In the genomic region with DNA sequence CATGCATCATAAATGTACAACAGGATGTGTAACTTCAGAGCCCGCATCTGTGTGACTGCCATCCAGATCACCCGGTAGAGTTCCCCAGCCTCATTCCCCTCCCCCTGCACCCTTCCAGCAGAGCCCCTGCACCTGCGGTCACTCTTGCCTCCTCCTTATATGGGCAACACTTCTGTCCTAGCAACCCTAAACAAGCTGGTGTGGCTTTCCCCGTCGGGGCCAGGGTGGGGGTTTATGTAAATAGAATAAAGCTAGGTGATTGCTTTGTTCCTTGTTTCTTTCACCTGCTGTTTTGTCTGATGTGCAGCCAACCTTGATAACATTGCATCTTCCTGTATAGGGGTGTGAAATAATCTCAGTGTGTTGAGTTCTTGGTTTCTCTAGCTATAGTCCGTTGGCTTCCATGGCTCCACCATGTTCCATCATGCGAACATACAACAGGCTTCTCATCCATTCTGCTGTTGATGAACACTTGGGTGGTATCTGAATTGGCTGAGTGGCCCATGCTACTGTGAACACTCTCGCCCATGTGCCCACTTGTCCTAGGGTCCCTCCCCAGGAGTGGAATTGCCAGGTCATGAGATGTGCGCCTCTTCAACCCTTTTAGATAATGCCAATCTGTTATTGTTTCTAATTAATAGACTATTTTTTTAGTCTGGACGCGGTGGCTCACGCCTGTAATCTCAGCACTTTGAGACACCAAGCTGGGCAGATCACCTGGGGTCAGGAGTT, we compare ENCODE assay signal across 13 cellular contexts.
DNase-seq lines count a peak whose midpoint lies in the region; TF ChIP-seq lines count a peak whose summit lies in the region.
"Had no signal": no experiment of that assay in that cellular context is flagged by ENCODE, and none has a peak within 500 bp of the region (broad histone marks: within the 10 kb centered on the region; RNA-seq: fewer than 3 reads in every experiment).

No MANE protein-coding gene starts in this region.

- H4K20me1 ChIP-seq in DOHH2 (ENCODE audit: control insufficient read depth, insufficient read depth, low read depth, low read length) (no peaks in the 10 kb centered on the region), osteoblast (ENCODE audit: insufficient read depth, low read length) (no peaks in the 10 kb centered on the region)

- no peak for TF ChIP-seq POLR2A in esophagus squamous epithelium (IDR thresholded peaks at IDR 0.05)

- H3K27ac ChIP-seq in DOHH2 (ENCODE audit: low read depth, low read length) (peak overlapping the region; percentile 82), osteoblast (ENCODE audit: low read depth, low read length) (no peak overlapping the region), esophagus squamous epithelium (no peak overlapping the region)
- H3K27ac ChIP-seq: KMS-11, SJCRH30, suprapubic skin had no signal

- peak; percentile 83 for DNase-seq in NCI-H2029 (lab: John Stamatoyannopoulos, UW)
- peak; percentile 73 to 84 for DNase-seq in SHP77 (lab: John Stamatoyannopoulos, UW)
- DNase-seq in osteoblast (ENCODE audit: insufficient read length, low spot score, missing footprints), result peak; percentile 52
- DNase-seq in GDM1 (lab: John Stamatoyannopoulos, UW), result no peak
- no peak for DNase-seq in esophagus squamous epithelium (lab: John Stamatoyannopoulos, UW)
- DNase-seq in C1 segment of cervical spinal cord (lab: John Stamatoyannopoulos, UW), result no peak
- no peak for DNase-seq in HPDE6-E6E7 (ENCODE audit: extremely low spot score)
- DNase-seq: activated naive CD8-positive, alpha-beta T cell treated with anti-CD3 and anti-CD28 coated beads for 36 hours; central memory CD4-positive, alpha-beta T cell had no signal

- no peak overlapping the region for H2AFZ ChIP-seq in osteoblast (ENCODE audit: low read length)

- H3K9me3 ChIP-seq in DOHH2 (ENCODE audit: control insufficient read depth, insufficient read depth, low read length) (peaks cover 13% of the 10 kb centered on the region; the same call in 1 of the 2 replicates), osteoblast (ENCODE audit: low read depth, low read length) (no peaks in the 10 kb centered on the region), esophagus squamous epithelium (peaks cover 0 to 19% (median 16%) of the 10 kb centered on the region in 3 donors)
- H3K9me3 ChIP-seq: suprapubic skin had no signal

- H3K4me3 ChIP-seq in DOHH2 (ENCODE audit: low read length) (peak overlapping the region; percentile 51), osteoblast (ENCODE audit: insufficient read depth, low read length) (no peak overlapping the region), esophagus squamous epithelium (no peak overlapping the region)
- H3K4me3 ChIP-seq: SJCRH30, suprapubic skin had no signal

- intact Hi-C loops in esophagus squamous epithelium (cut with DNase I), result no loop called here

- TF ChIP-seq CTCF in DOHH2 (IDR thresholded peaks at IDR 0.05; ENCODE audit: low read depth, low read length, poor library complexity, severe bottlenecking) (no peak), osteoblast (IDR thresholded peaks at IDR 0.05; ENCODE audit: extremely low read depth, low read depth, low read length) (no peak), esophagus squamous epithelium (IDR thresholded peaks at IDR 0.05) (no peak)

- H3K79me2 ChIP-seq in DOHH2 (ENCODE audit: control insufficient read depth, low read length) (no peaks in the 10 kb centered on the region), osteoblast (ENCODE audit: insufficient read depth, low read length) (no peaks in the 10 kb centered on the region)

- H3K9me2 ChIP-seq in DOHH2 (replicated peaks; ENCODE audit: control insufficient read depth, low read length), result no peaks in the 10 kb centered on the region

- H3K4me2 ChIP-seq in DOHH2 (ENCODE audit: low read length), result peak overlapping the region; percentile 69
- H3K4me2 ChIP-seq in osteoblast (ENCODE audit: insufficient read depth, low read length), result no peak overlapping the region
- H3K4me2 ChIP-seq: KMS-11 had no signal

- H3K4me1 ChIP-seq in DOHH2 (ENCODE audit: control insufficient read depth, low read length) (peaks cover 26% of the 10 kb centered on the region), osteoblast (ENCODE audit: insufficient read depth, low read length) (no peaks in the 10 kb centered on the region), esophagus squamous epithelium (no peaks in the 10 kb centered on the region)
- H3K4me1 ChIP-seq: SJCRH30, suprapubic skin had no signal

- 58 to 66% methylated on average over 11 of the region's 12 CpGs for WGBS in esophagus squamous epithelium, 2 donors

- H3K27me3 ChIP-seq in DOHH2 (ENCODE audit: control insufficient read depth, low read length) (no peaks in the 10 kb centered on the region), osteoblast (ENCODE audit: insufficient read depth, low read length) (no peaks in the 10 kb centered on the region), esophagus squamous epithelium (peaks cover 0 to 21% (median 0%) of the 10 kb centered on the region in 4 donors)
- H3K27me3 ChIP-seq: SJCRH30 had no signal

- H3K36me3 ChIP-seq in DOHH2 (ENCODE audit: control insufficient read depth, low read length) (no peaks in the 10 kb centered on the region), osteoblast (ENCODE audit: insufficient read depth, low read length) (no peaks in the 10 kb centered on the region), esophagus squamous epithelium (no peaks in the 10 kb centered on the region)
- H3K36me3 ChIP-seq: suprapubic skin had no signal

- H3F3A ChIP-seq in DOHH2 (ENCODE audit: control insufficient read depth, insufficient read depth), result no peaks in the 10 kb centered on the region

Comparison
In these comparisons a context has a peak if more than half of its experiments do, and no peak if none do; other contexts are left out.
1. DNase-seq: peak in NCI-H2029 (single experiment), SHP77 (2 of 2) and osteoblast (single experiment); none in GDM1 (single experiment), esophagus squamous epithelium (single experiment), C1 segment of cervical spinal cord (0 of 14) and HPDE6-E6E7 (single experiment).